In the genomic region with DNA sequence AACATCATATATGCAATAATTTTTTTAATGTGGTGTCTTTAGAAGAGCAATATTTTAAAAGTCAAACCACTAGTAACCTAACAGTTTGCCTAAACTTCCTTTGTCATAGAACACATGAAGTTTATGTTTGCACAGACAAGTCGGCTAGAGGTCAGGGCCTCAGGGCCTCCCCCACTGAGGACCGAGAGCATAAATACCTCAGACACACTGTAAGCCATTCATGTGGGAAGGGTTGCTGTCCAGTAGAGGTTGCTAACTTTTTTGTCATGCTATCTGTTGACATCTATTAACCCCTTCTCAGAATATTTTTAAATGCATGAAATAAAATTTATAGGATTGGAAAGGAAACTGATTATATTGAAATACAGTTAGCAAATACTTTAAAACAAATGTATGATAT, we compare ENCODE assay signal across 1 cellular context.
TF ChIP-seq lines count a peak whose summit lies in the region.

No MANE protein-coding gene starts in this region.

TF ChIP-seq in A549, 52 proteins besides CTCF, POLR2A, EP300 and RAD21:
- TF ChIP-seq, protein P1, sequence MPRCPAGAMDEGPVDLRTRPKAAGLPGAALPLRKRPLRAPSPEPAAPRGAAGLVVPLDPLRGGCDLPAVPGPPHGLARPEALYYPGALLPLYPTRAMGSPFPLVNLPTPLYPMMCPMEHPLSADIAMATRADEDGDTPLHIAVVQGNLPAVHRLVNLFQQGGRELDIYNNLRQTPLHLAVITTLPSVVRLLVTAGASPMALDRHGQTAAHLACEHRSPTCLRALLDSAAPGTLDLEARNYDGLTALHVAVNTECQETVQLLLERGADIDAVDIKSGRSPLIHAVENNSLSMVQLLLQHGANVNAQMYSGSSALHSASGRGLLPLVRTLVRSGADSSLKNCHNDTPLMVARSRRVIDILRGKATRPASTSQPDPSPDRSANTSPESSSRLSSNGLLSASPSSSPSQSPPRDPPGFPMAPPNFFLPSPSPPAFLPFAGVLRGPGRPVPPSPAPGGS (IDR thresholded peaks at IDR 0.05) = no peak
- TF ChIP-seq, protein P2, sequence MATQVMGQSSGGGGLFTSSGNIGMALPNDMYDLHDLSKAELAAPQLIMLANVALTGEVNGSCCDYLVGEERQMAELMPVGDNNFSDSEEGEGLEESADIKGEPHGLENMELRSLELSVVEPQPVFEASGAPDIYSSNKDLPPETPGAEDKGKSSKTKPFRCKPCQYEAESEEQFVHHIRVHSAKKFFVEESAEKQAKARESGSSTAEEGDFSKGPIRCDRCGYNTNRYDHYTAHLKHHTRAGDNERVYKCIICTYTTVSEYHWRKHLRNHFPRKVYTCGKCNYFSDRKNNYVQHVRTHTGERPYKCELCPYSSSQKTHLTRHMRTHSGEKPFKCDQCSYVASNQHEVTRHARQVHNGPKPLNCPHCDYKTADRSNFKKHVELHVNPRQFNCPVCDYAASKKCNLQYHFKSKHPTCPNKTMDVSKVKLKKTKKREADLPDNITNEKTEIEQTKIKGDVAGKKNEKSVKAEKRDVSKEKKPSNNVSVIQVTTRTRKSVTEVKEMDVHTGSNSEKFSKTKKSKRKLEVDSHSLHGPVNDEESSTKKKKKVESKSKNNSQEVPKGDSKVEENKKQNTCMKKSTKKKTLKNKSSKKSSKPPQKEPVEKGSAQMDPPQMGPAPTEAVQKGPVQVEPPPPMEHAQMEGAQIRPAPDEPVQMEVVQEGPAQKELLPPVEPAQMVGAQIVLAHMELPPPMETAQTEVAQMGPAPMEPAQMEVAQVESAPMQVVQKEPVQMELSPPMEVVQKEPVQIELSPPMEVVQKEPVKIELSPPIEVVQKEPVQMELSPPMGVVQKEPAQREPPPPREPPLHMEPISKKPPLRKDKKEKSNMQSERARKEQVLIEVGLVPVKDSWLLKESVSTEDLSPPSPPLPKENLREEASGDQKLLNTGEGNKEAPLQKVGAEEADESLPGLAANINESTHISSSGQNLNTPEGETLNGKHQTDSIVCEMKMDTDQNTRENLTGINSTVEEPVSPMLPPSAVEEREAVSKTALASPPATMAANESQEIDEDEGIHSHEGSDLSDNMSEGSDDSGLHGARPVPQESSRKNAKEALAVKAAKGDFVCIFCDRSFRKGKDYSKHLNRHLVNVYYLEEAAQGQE (IDR thresholded peaks at IDR 0.05) = peak; percentile 30; the same call in 1 of the 2 replicates
- TF ChIP-seq, protein P3, sequence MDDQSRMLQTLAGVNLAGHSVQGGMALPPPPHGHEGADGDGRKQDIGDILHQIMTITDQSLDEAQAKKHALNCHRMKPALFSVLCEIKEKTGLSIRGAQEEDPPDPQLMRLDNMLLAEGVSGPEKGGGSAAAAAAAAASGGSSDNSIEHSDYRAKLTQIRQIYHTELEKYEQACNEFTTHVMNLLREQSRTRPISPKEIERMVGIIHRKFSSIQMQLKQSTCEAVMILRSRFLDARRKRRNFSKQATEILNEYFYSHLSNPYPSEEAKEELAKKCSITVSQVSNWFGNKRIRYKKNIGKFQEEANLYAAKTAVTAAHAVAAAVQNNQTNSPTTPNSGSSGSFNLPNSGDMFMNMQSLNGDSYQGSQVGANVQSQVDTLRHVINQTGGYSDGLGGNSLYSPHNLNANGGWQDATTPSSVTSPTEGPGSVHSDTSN (IDR thresholded peaks at IDR 0.05) = no peak
